In the genomic region with DNA sequence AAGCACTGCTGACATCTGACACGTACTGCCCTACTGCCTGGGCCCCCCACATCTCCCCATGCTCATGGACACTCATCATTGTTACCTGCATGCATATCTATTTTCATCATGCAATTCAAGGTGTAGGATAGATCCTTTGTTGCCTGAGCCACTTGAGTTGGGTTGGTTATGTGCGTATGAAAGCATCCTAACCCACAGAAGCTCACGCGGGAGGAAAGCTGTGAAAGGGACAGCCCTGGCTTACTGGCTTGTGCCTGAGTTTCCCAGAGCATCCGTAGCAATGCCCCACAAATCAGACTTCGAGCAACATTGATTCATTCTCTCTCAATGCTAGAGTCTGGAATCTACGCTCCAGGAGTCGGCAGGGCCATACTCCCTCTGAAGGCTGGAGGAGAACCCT, we compare ENCODE assay signal across 26 cellular contexts.
"Had no signal": no experiment of that assay in that cellular context is flagged by ENCODE, and none has a peak within 500 bp of the region (broad histone marks: within the 10 kb centered on the region; RNA-seq: fewer than 3 reads in every experiment).

No MANE protein-coding gene starts in this region.

- H3K27ac ChIP-seq: breast epithelium had no signal

- ATAC-seq: activated CD8-positive, alpha-beta memory T cell treated with anti-CD3 and anti-CD28 coated beads, Interleukin-2, amount 10 ng/mL, durations not matched to agents 7 days and 5 days; activated T-cell treated with anti-CD3 and anti-CD28 coated beads, Interleukin-2, amount 50 U/mL, for 72 hours; T-helper 17 cell had no signal

- DNase-seq: activated B cell treated with CpG ODN at 0.5 μM for 24 hours; activated CD4-positive, alpha-beta T cell treated with anti-CD3 and anti-CD28 coated beads for 1 hour; activated CD4-positive, alpha-beta T cell treated with anti-CD3 and anti-CD28 coated beads, Interleukin-2, amount 10 ng/mL, durations not matched to agents 24 days and 14 days; activated CD4-positive, alpha-beta T cell treated with anti-CD3 and anti-CD28 coated beads, Interleukin-2, amount 50 U/mL, for 48 hours; activated CD8-positive, alpha-beta memory T cell treated with anti-CD3 and anti-CD28 coated beads, Interleukin-2, amount 10 ng/mL, durations not matched to agents 7 days and 5 days; activated gamma-delta T cell treated with Interleukin-2 at 50 U/mL for 16 hours; activated naive CD4-positive, alpha-beta T cell treated with anti-CD3 and anti-CD28 coated beads, Interleukin-2, amount 10 ng/mL, durations not matched to agents 7 days and 5 days; activated naive CD8-positive, alpha-beta T cell treated with anti-CD3 and anti-CD28 coated beads, Interleukin-2, amount 10 ng/mL, durations not matched to agents 7 days and 5 days; activated T-cell treated with anti-CD3 and anti-CD28 coated beads for 4 hours; activated T-cell treated with anti-CD3 and anti-CD28 coated beads, Interleukin-2, amount 50 U/mL, for 72 hours; aorta; central memory CD4-positive, alpha-beta T cell; Karpas-422; MM.1S; NCI-H1105; NCI-H1436; NCI-H1694 treated with DMSO at 0.1 percent for 48 hours; NCI-H2029 treated with DMSO at 0.1 percent for 48 hours; NCI-H345; NCI-H510A; NCI-H526 treated with DMSO at 0.1 percent for 48 hours; NCI-H82; SIG-M5; T-helper 17 cell; T-helper 9 cell had no signal

- H3K4me3 ChIP-seq: breast epithelium had no signal

- H3K36me3 ChIP-seq: breast epithelium had no signal

- H3K4me1 ChIP-seq: breast epithelium had no signal

- H3K27me3 ChIP-seq: breast epithelium had no signal

- H3K9me3 ChIP-seq: breast epithelium had no signal
